30 cellular contexts compared by ENCODE assay signal in genomic region chr14:57851354-57851753, GRCh38. TPM values are rescaled to one million over a fixed set of nuclear protein-coding genes. Genes with fewer than 3 reads are reported as not detected.
"Had no signal": no experiment of that assay in that cellular context is flagged by ENCODE, and none has a peak within 500 bp of the region (broad histone marks: within the 10 kb centered on the region; RNA-seq: fewer than 3 reads in every experiment).

No MANE protein-coding gene starts in this region.

- H3K9me3 ChIP-seq: esophagus squamous epithelium, gastrocnemius medialis, lower lobe of right lung, mucosa of descending colon had no signal

- H3K27ac ChIP-seq: epithelial cell of prostate, esophagus squamous epithelium, gastrocnemius medialis, heart right ventricle, left lung, lower lobe of right lung had no signal

- H3K27me3 ChIP-seq: esophagus squamous epithelium, gastrocnemius medialis, left lung had no signal

- DNase-seq: cortex of kidney; effector CD8-positive, alpha-beta T cell; effector memory CD8-positive, alpha-beta T cell; endodermal cell; erythroblast; esophagus squamous epithelium; foreskin fibroblast; foreskin melanocyte; gastrocnemius medialis; glutamatergic neuron; head of caudate nucleus; heart right ventricle; hippocampal formation; left cardiac atrium; left lung; left ventricle myocardium superior; lower lobe of right lung; mesenchymal stem cell; mucosa of descending colon; naive B cell; naive thymus-derived CD8-positive, alpha-beta T cell had no signal

- H3K4me3 ChIP-seq: esophagus squamous epithelium, gastrocnemius medialis, heart right ventricle, left lung, lower lobe of right lung, mucosa of descending colon had no signal

- H3K4me1 ChIP-seq: esophagus squamous epithelium, gastrocnemius medialis, left lung, lower lobe of right lung had no signal

- H3K36me3 ChIP-seq: esophagus squamous epithelium, gastrocnemius medialis, heart right ventricle, left lung, lower lobe of right lung had no signal

- ATAC-seq: effector memory CD8-positive, alpha-beta T cell; esophagus mucosa; gastrocnemius medialis; heart right ventricle; left cardiac atrium; left lung; left ventricle myocardium superior; lower lobe of right lung; mucosa of descending colon; naive thymus-derived CD8-positive, alpha-beta T cell had no signal

RNA-seq across cellular contexts. Expression of gene SLC35F4, which starts 14.5 kb away (rescaled TPM):
- total RNA-seq: dermis microvascular lymphatic vessel endothelial cell; endodermal cell; esophagus mucosa; esophagus squamous epithelium; gastrocnemius medialis; glomerular endothelial cell; heart right ventricle; kidney epithelial cell; left cardiac atrium; left lung; left ventricle myocardium superior; lower lobe of right lung; lung microvascular endothelial cell; mesenteric fat pad; mesothelial cell of epicardium; mucosa of descending colon; myocyte; naive thymus-derived CD8-positive, alpha-beta T cell had no signal
